Comparison of ENCODE assay signal across 15 cellular contexts in the genomic region with DNA sequence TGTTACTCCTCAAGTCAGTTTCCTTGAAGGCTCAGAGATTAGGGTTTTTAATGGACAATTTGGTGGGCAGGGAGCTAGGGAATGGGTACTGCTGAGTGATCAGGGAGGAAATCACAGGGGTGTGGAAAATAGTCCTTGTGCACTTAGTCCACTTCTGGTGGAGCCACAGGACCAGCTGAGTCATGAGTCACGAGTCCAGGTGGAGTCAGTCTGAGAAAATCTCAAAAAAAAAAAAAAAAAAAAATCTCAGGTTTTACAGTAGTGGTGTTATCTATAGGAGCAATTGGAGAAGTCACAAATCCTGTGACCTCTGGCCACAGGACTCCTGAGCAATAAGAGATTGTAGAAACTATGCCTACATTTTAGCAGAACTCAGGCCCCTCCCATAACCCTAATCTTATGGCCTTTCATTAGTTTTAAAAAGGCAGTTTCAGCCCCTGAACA. TPM values are rescaled to one million over a fixed set of nuclear protein-coding genes. Genes with fewer than 3 reads are reported as not detected.
DNase-seq lines count a peak whose midpoint lies in the region; ATAC-seq and TF ChIP-seq lines count a peak whose summit lies in the region.
"Had no signal": no experiment of that assay in that cellular context is flagged by ENCODE, and none has a peak within 500 bp of the region (broad histone marks: within the 10 kb centered on the region; RNA-seq: fewer than 3 reads in every experiment).

No MANE protein-coding gene starts in this region.

- H3K9me3 Mint-ChIP-seq in HFFc6 (no peaks in the 10 kb centered on the region), glutamatergic neuron (ENCODE audit: unreplicated experiment) (peaks cover 4% of the 10 kb centered on the region)
- no peaks in the 10 kb centered on the region for H3K9me3 Mint-ChIP-seq in activated CD4-positive, alpha-beta T cell treated with anti-CD3 and anti-CD28 coated beads, Interleukin-2, amount 10 ng/mL, durations not matched to agents 24 days and 14 days
- H3K9me3 Mint-ChIP-seq: activated CD4-positive, alpha-beta T cell treated with anti-CD3 and anti-CD28 coated beads, Interleukin-2, amount 10 ng/mL, durations not matched to agents 7 days and 5 days had no signal

- H3K27me3 ChIP-seq in RWPE2 (ENCODE audit: insufficient read depth, poor library complexity, severe bottlenecking): no peaks in the 10 kb centered on the region
- no peaks in the 10 kb centered on the region for H3K27me3 ChIP-seq in foreskin keratinocyte
- no peaks in the 10 kb centered on the region for H3K27me3 ChIP-seq in transverse colon
- H3K27me3 ChIP-seq: heart right ventricle, SJCRH30 had no signal

- peak overlapping the region; percentile 28 for H3K27ac ChIP-seq in RWPE2 (ENCODE audit: poor library complexity, severe bottlenecking)
- peak overlapping the region; percentile 85 for H3K27ac ChIP-seq in foreskin keratinocyte
- peak overlapping the region; percentile 31 to 75 (median 58) for H3K27ac ChIP-seq in transverse colon
- H3K27ac ChIP-seq: coronary artery, heart right ventricle, SJCRH30 had no signal

- H3K36me3 ChIP-seq in RWPE2 (ENCODE audit: low read depth): no peaks in the 10 kb centered on the region
- no peaks in the 10 kb centered on the region for H3K36me3 ChIP-seq in transverse colon
- H3K36me3 ChIP-seq: heart right ventricle, SJCRH30 had no signal

- no peaks in the 10 kb centered on the region for H3K9me3 ChIP-seq in RWPE2 (ENCODE audit: severe bottlenecking)
- no peaks in the 10 kb centered on the region for H3K9me3 ChIP-seq in transverse colon
- H3K9me3 ChIP-seq: heart right ventricle, SJCRH30 had no signal

- peak; percentile 87 for ATAC-seq in RWPE2 (ENCODE audit: low read depth)
- peak; percentile 83 for ATAC-seq in foreskin keratinocyte
- ATAC-seq in GM18502 (IDR thresholded peaks at IDR 0.05; ENCODE audit: poor library complexity, unreplicated experiment): no peak
- ATAC-seq: heart right ventricle had no signal

- no peak overlapping the region for H3K4me3 ChIP-seq in RWPE2 (ENCODE audit: severe bottlenecking)
- H3K4me3 ChIP-seq in transverse colon: no peak overlapping the region
- H3K4me3 ChIP-seq: coronary artery, heart right ventricle, SJCRH30 had no signal

- H3K4me1 Mint-ChIP-seq in HFFc6 (ENCODE audit: low read depth) (peaks cover 7% of the 10 kb centered on the region), glutamatergic neuron (ENCODE audit: low read depth, unreplicated experiment) (peaks cover 4% of the 10 kb centered on the region)
- H3K4me1 Mint-ChIP-seq in activated CD4-positive, alpha-beta T cell treated with anti-CD3 and anti-CD28 coated beads, Interleukin-2, amount 10 ng/mL, durations not matched to agents 24 days and 14 days: peaks cover 10% of the 10 kb centered on the region

- H3K27ac Mint-ChIP-seq in HFFc6 (no peak overlapping the region), glutamatergic neuron (ENCODE audit: unreplicated experiment) (no peak overlapping the region)
- H3K27ac Mint-ChIP-seq in activated CD4-positive, alpha-beta T cell treated with anti-CD3 and anti-CD28 coated beads, Interleukin-2, amount 10 ng/mL, durations not matched to agents 24 days and 14 days: no peak overlapping the region
- H3K27ac Mint-ChIP-seq: activated CD4-positive, alpha-beta T cell treated with anti-CD3 and anti-CD28 coated beads, Interleukin-2, amount 10 ng/mL, durations not matched to agents 7 days and 5 days; activated naive CD4-positive, alpha-beta T cell treated with anti-CD3 and anti-CD28 coated beads for 36 hours had no signal

- in situ Hi-C loops in transverse colon (cut with MboI; ENCODE audit: low pct_ligation_motif_present in 1 of 4, low pct_unique_long_range_greater_than_20kb in 1 of 4, low sequenced_read_pairs in 3 of 4): no loop called here

- DNase-seq in HFFc6 (peak; percentile 5), RWPE2 (ENCODE audit: low spot score) (no peak), foreskin keratinocyte (peak in 1 of 2 donors; percentile 58), transverse colon (peak; percentile 66), glutamatergic neuron (no peak), T-helper 2 cell (no peak)
- DNase-seq in activated CD4-positive, alpha-beta T cell treated with anti-CD3 and anti-CD28 coated beads, Interleukin-2, amount 10 ng/mL, durations not matched to agents 24 days and 14 days: no peak
- DNase-seq: activated CD4-positive, alpha-beta T cell treated with anti-CD3 and anti-CD28 coated beads, Interleukin-2, amount 10 ng/mL, durations not matched to agents 7 days and 5 days; activated naive CD4-positive, alpha-beta T cell treated with anti-CD3 and anti-CD28 coated beads for 36 hours; heart right ventricle; KG1; NCI-H2171; SJCRH30 had no signal

- 0 to 47% methylated on average over 1 of the region's 1 CpG for WGBS in transverse colon (ENCODE audit: low coverage in 1 of 2), 2 donors

- intact Hi-C loops in transverse colon (cut with DNase I; ENCODE audit: low total_unique reads): no loop called here
- intact Hi-C loops in activated CD4-positive, alpha-beta T cell treated with anti-CD3 and anti-CD28 coated beads, Interleukin-2, amount 10 ng/mL, durations not matched to agents 24 days and 14 days (cut with micrococcal nuclease): no loop called here

- H3K36me3 Mint-ChIP-seq in HFFc6 (ENCODE audit: low read depth) (no peaks in the 10 kb centered on the region), glutamatergic neuron (ENCODE audit: unreplicated experiment) (peaks cover 5% of the 10 kb centered on the region)
- no peaks in the 10 kb centered on the region for H3K36me3 Mint-ChIP-seq in activated CD4-positive, alpha-beta T cell treated with anti-CD3 and anti-CD28 coated beads, Interleukin-2, amount 10 ng/mL, durations not matched to agents 24 days and 14 days (ENCODE audit: low read depth)

- H3K4me3 Mint-ChIP-seq in HFFc6: no peak overlapping the region
- no peak overlapping the region for H3K4me3 Mint-ChIP-seq in activated CD4-positive, alpha-beta T cell treated with anti-CD3 and anti-CD28 coated beads, Interleukin-2, amount 10 ng/mL, durations not matched to agents 24 days and 14 days
- no peak overlapping the region for H3K4me3 Mint-ChIP-seq in glutamatergic neuron (ENCODE audit: unreplicated experiment)
- H3K4me3 Mint-ChIP-seq: activated CD4-positive, alpha-beta T cell treated with anti-CD3 and anti-CD28 coated beads, Interleukin-2, amount 10 ng/mL, durations not matched to agents 7 days and 5 days; activated naive CD4-positive, alpha-beta T cell treated with anti-CD3 and anti-CD28 coated beads for 36 hours had no signal

- H3K27me3 Mint-ChIP-seq in HFFc6 (ENCODE audit: insufficient read depth) (no peaks in the 10 kb centered on the region; the same call in none of the 2 replicates), glutamatergic neuron (ENCODE audit: unreplicated experiment) (peaks cover 5% of the 10 kb centered on the region)
- no peaks in the 10 kb centered on the region for H3K27me3 Mint-ChIP-seq in activated CD4-positive, alpha-beta T cell treated with anti-CD3 and anti-CD28 coated beads, Interleukin-2, amount 10 ng/mL, durations not matched to agents 24 days and 14 days
- H3K27me3 Mint-ChIP-seq: activated CD4-positive, alpha-beta T cell treated with anti-CD3 and anti-CD28 coated beads, Interleukin-2, amount 10 ng/mL, durations not matched to agents 7 days and 5 days had no signal

- H3K4me1 ChIP-seq in RWPE2 (ENCODE audit: insufficient read depth, poor library complexity, severe bottlenecking) (peaks cover 12% of the 10 kb centered on the region), foreskin keratinocyte (peaks cover 4% of the 10 kb centered on the region), transverse colon (peaks cover 0 to 5% (median 0%) of the 10 kb centered on the region in 4 donors)
- H3K4me1 ChIP-seq: SJCRH30 had no signal

- peak; percentile 42 for TF ChIP-seq POLR2A in transverse colon (IDR thresholded peaks at IDR 0.05)

- no peak for TF ChIP-seq CTCF in HFFc6 (IDR thresholded peaks at IDR 0.05)
- no peak for TF ChIP-seq CTCF in RWPE2 (IDR thresholded peaks at IDR 0.05; ENCODE audit: poor library complexity, severe bottlenecking)
- TF ChIP-seq CTCF in foreskin keratinocyte (conservative IDR thresholded peaks at IDR 0.05): no peak
- no peak for TF ChIP-seq CTCF in transverse colon (IDR thresholded peaks at IDR 0.05)
- no peak for TF ChIP-seq CTCF in glutamatergic neuron (IDR thresholded peaks at IDR 0.05; ENCODE audit: partially characterized antibody, unreplicated experiment)

- TF ChIP-seq EP300 in transverse colon (IDR thresholded peaks at IDR 0.05; ENCODE audit: low read depth): no peak

RNA-seq across cellular contexts. Expression of a gene that starts 28.2 kb away (rescaled TPM):
- total RNA-seq in HFFc6 (2021; fragmentation: NEBNext Ultra II Directional; extraction: Animal tissue kit (Norgen Biotek cat#: 25700)): 1 to 10 TPM; 3.4 to 5.3 (median 4.7) TPM
- 5.6 and 5.9 TPM in 2 replicates for total RNA-seq in foreskin keratinocyte
- polyA plus RNA-seq in foreskin keratinocyte: 4.8 and 5.8 TPM in 2 replicates
- total RNA-seq in transverse colon: 10 to 100 TPM in 1 of 4 donors, 1 to 10 TPM in 2, not detected in 1; 5.7 to 10.5 (median 8.7) TPM
- 2.3 and 2.4 TPM in 2 replicates for total RNA-seq in activated CD4-positive, alpha-beta T cell treated with anti-CD3 and anti-CD28 coated beads, Interleukin-2, amount 10 ng/mL, durations not matched to agents 24 days and 14 days
- 12.6 TPM for total RNA-seq in glutamatergic neuron (ENCODE audit: unreplicated experiment)

Comparison
In these comparisons a context has a peak if more than half of its experiments do, and no peak if none do; other contexts are left out.
1. DNase-seq: peak in HFFc6 (single experiment) and transverse colon (single experiment); none in RWPE2 (single experiment), activated CD4-positive, alpha-beta T cell treated with anti-CD3 and anti-CD28 coated beads, Interleukin-2, amount 10 ng/mL, durations not matched to agents 24 days and 14 days (single experiment), glutamatergic neuron (single experiment) and T-helper 2 cell (0 of 5).
2. H3K27ac ChIP-seq: peak in every context shown above with its lines; median percentile 85 in foreskin keratinocyte; 58 in transverse colon; 28 in RWPE2.